Comparison of ENCODE assay signal across 8 cellular contexts in genomic region chr4:47704693-47705325, GRCh38.
DNase-seq lines count a peak whose midpoint lies in the region; ATAC-seq and TF ChIP-seq lines count a peak whose summit lies in the region.

No MANE protein-coding gene starts in this region.

- POLR2A ChIA-PET in Panc1 (lab: Charles Lee): no interaction called here

- no peaks in the 10 kb centered on the region for H3K36me3 Mint-ChIP-seq in osteocyte (ENCODE audit: unreplicated experiment)

- peaks cover 65% of the 10 kb centered on the region for H3K27me3 Mint-ChIP-seq in osteocyte (ENCODE audit: unreplicated experiment)

- DNase-seq in ACHN: peak; percentile 46
- peak; percentile 49 for DNase-seq in HuH-7 (ENCODE audit: low spot score)
- DNase-seq in Panc1 (ENCODE audit: low read depth, low spot score): no peak
- peak; percentile 33 for DNase-seq in fibroblast of peridontal ligament (ENCODE audit: extremely low read depth)
- no peak for DNase-seq in osteocyte (ENCODE audit: extremely low spot score, unreplicated experiment)
- DNase-seq in activated CD4-positive, CD25-positive, alpha-beta regulatory T cell (lab: John Stamatoyannopoulos, UW): no peak
- DNase-seq in DMS114 treated with DMSO at 0.1 percent for 48 hours (lab: John Stamatoyannopoulos, UW; ENCODE audit: unreplicated experiment): no peak

- BruUV-seq in Panc1 (replicated peaks; lab: Mats Ljungman, UMichigan): no TSS peak

- intact Hi-C loops in Panc1 (cut with micrococcal nuclease; ENCODE audit: unreplicated experiment): loop anchor here (2.0 kb wide), 1 partner anchor 132 kb away; no protein-coding TSS in a partner anchor

- H3K4me3 Mint-ChIP-seq in osteocyte (ENCODE audit: unreplicated experiment): no peak overlapping the region

- TF ChIP-seq CTCF in GM12873 (IDR thresholded peaks at IDR 0.05; ENCODE audit: insufficient read depth, low read depth, low read length, missing control alignments) (peak; percentile 61), Panc1 (IDR thresholded peaks at IDR 0.05) (peak; percentile 57), osteocyte (IDR thresholded peaks at IDR 0.05) (peak; percentile 59)

- H3K27ac ChIP-seq in Panc1 (ENCODE audit: low read length): no peak overlapping the region

- no peak overlapping the region for H3K4me3 ChIP-seq in Panc1 (ENCODE audit: low read depth in 2 of 2, low read length in 2 of 2)

- H3K4me1 ChIP-seq in Panc1 (ENCODE audit: control insufficient read depth, insufficient read depth, low read length): no peaks in the 10 kb centered on the region

- H3K4me1 Mint-ChIP-seq in osteocyte (ENCODE audit: unreplicated experiment): no peaks in the 10 kb centered on the region

- H3K27me3 ChIP-seq in Panc1 (ENCODE audit: control insufficient read depth, insufficient read depth, low read length): no peaks in the 10 kb centered on the region

- ATAC-seq in Panc1: peak; percentile 83

- H3K9me3 ChIP-seq in Panc1 (ENCODE audit: control insufficient read depth, insufficient read depth, low read depth, low read length): no peaks in the 10 kb centered on the region

- H3K9me3 Mint-ChIP-seq in osteocyte (ENCODE audit: unreplicated experiment): no peaks in the 10 kb centered on the region

- no peaks in the 10 kb centered on the region for H3K36me3 ChIP-seq in Panc1 (ENCODE audit: control insufficient read depth, insufficient read depth, low read length)

- CTCF ChIA-PET in Panc1 (lab: Charles Lee): interaction anchor here (0.6 to 2.1 kb wide), 3 partner anchors 12 to 183 kb away, joined by 3 to 12 read pairs (median 4); no protein-coding TSS in a partner anchor

- no peak overlapping the region for H3K27ac Mint-ChIP-seq in osteocyte (ENCODE audit: unreplicated experiment)

- in situ Hi-C loops in ACHN (cut with HindIII; ENCODE audit: low pct_ligation_motif_present, low pct_unique_long_range_greater_than_20kb, low sequenced_read_pairs) (no loop called here), Panc1 (cut with HindIII; ENCODE audit: low pct_unique_long_range_greater_than_20kb, low sequenced_read_pairs) (no loop called here)

Comparison
In these comparisons a context has a peak if more than half of its experiments do, and no peak if none do; other contexts are left out.
1. DNase-seq: peak in ACHN (single experiment), HuH-7 (single experiment) and fibroblast of peridontal ligament (single experiment); none in Panc1 (single experiment), osteocyte (single experiment), activated CD4-positive, CD25-positive, alpha-beta regulatory T cell (0 of 4) and DMS114 treated with DMSO at 0.1 percent for 48 hours (single experiment).
2. Peak in every context shown above with its lines, with median percentiles within 50 percentile points of each other: CTCF ChIP-seq.